Comparison of ENCODE assay signal across 1 cellular context in genomic region chr19:50720181-50720920, GRCh38.
TF ChIP-seq lines count a peak whose summit lies in the region.

No MANE protein-coding gene starts in this region.

TF ChIP-seq in A549, 52 proteins besides CTCF, POLR2A, EP300 and RAD21 (continued from another document):
- no peak for TF ChIP-seq HES2 (IDR thresholded peaks at IDR 0.05)
- no peak for TF ChIP-seq ZC3H11A (IDR thresholded peaks at IDR 0.05)
- TF ChIP-seq NFE2L2 (conservative IDR thresholded peaks at IDR 0.05; ENCODE audit: low read length): no peak
- TF ChIP-seq ATOH8 (CRISPR knock-in tag; IDR thresholded peaks at IDR 0.05; ENCODE audit: low read depth): no peak
- no peak for TF ChIP-seq JUNB (IDR thresholded peaks at IDR 0.05)
- no peak for TF ChIP-seq MAZ (IDR thresholded peaks at IDR 0.05; ENCODE audit: borderline replicate concordance, low read depth, low read length)
- TF ChIP-seq REST (IDR thresholded peaks at IDR 0.05): no peak
- no peak for TF ChIP-seq SREBF2 (IDR thresholded peaks at IDR 0.05)
